In genomic region chr17:78324391-78325075, GRCh38 we compare ENCODE assay signal across 8 cellular contexts. TPM values are rescaled to one million over a fixed set of nuclear protein-coding genes. Genes with fewer than 3 reads are reported as not detected.
DNase-seq lines count a peak whose midpoint lies in the region; ATAC-seq and TF ChIP-seq lines count a peak whose summit lies in the region.

No MANE protein-coding gene starts in this region.

- H3K27ac Mint-ChIP-seq in GM23338 (peak overlapping the region; percentile 73; the same call in 1 of the 2 replicates), endodermal cell (peak overlapping the region; percentile 72), mesothelial cell of epicardium (peak overlapping the region; percentile 98)

- H3F3A ChIP-seq in GM23338 (replicated peaks; ENCODE audit: low read depth) = peaks cover 17% of the 10 kb centered on the region

- H3K79me2 ChIP-seq in GM23338 (replicated peaks; ENCODE audit: insufficient read depth) = no peaks in the 10 kb centered on the region

- H3K4me3 Mint-ChIP-seq in GM23338 (peak overlapping the region; percentile 10; the same call in 1 of the 3 replicates), endodermal cell (no peak overlapping the region), mesothelial cell of epicardium (peak overlapping the region; percentile 31)

- H3K9ac ChIP-seq in endodermal cell (ENCODE audit: extremely low read depth, low read length, poor library complexity, severe bottlenecking) = no peak overlapping the region

- DNase-seq in AG04450 (ENCODE audit: low read depth, low spot score) (peak; percentile 69), GM23338 (ENCODE audit: low spot score) (peak; percentile 71), SKM-1 (lab: John Stamatoyannopoulos, UW; ENCODE audit: unreplicated experiment) (peak; percentile 87), endodermal cell (peak; percentile 80), mesothelial cell of epicardium (ENCODE audit: low spot score in 2 of 2, unreplicated experiment in 2 of 2) (no peak), transverse colon (peak; percentile 60)
- DNase-seq in stimulated activated CD4-positive, alpha-beta T cell treated with anti-CD3 and anti-CD28 coated beads, Interleukin-12 subunit alpha, Interleukin-12 subunit beta, amount 100 ng/mL, for 4 hours = no peak
- DNase-seq in stimulated activated CD4-positive, alpha-beta T cell treated with anti-CD3 and anti-CD28 coated beads, Interleukin-4, amount 100 ng/mL, for 1 hour = no peak

- H3K4me1 ChIP-seq in GM23338 (ENCODE audit: insufficient read depth) (peaks cover 11% of the 10 kb centered on the region), endodermal cell (ENCODE audit: control insufficient read depth, insufficient read depth, low read length) (peaks cover 3% of the 10 kb centered on the region), transverse colon (peaks cover 6 to 25% (median 10%) of the 10 kb centered on the region in 4 donors)

- H3K36me3 ChIP-seq in GM23338 (ENCODE audit: insufficient read depth) (no peaks in the 10 kb centered on the region), endodermal cell (ENCODE audit: control insufficient read depth, insufficient read depth, low read length) (no peaks in the 10 kb centered on the region), transverse colon (no peaks in the 10 kb centered on the region)

- no peak for TF ChIP-seq EP300 in transverse colon (IDR thresholded peaks at IDR 0.05; ENCODE audit: low read depth)

- H3K27me3 ChIP-seq in AG04450 (ENCODE audit: control insufficient read depth, insufficient read depth, low read length) = no peaks in the 10 kb centered on the region
- no peaks in the 10 kb centered on the region for H3K27me3 ChIP-seq in GM23338 (ENCODE audit: insufficient read depth)
- H3K27me3 ChIP-seq in endodermal cell (ENCODE audit: control insufficient read depth, insufficient read depth, low read length, poor library complexity, severe bottlenecking) = no peaks in the 10 kb centered on the region
- no peaks in the 10 kb centered on the region for H3K27me3 ChIP-seq in transverse colon

- POLR2A ChIA-PET in AG04450 (lab: Yijun Ruan, JAX) = interaction anchor here (1.1 to 1.5 kb wide), 4 partner anchors 8 to 52 kb away, joined by 3 to 8 read pairs (median 5); no protein-coding TSS in a partner anchor

- H3K4me1 Mint-ChIP-seq in GM23338 = peaks cover 35% of the 10 kb centered on the region
- peaks cover 12% of the 10 kb centered on the region for H3K4me1 Mint-ChIP-seq in endodermal cell
- H3K4me1 Mint-ChIP-seq in mesothelial cell of epicardium = peaks cover 23% of the 10 kb centered on the region

- H2AFZ ChIP-seq in GM23338 = peak overlapping the region; percentile 93; the same call in 1 of the 2 replicates

- H3K9me3 ChIP-seq in AG04450 (ENCODE audit: control insufficient read depth, insufficient read depth, low read length) = no peaks in the 10 kb centered on the region
- no peaks in the 10 kb centered on the region for H3K9me3 ChIP-seq in endodermal cell (ENCODE audit: control insufficient read depth, low read length)
- no peaks in the 10 kb centered on the region for H3K9me3 ChIP-seq in transverse colon

- peak; percentile 40 for TF ChIP-seq POLR2A in transverse colon (IDR thresholded peaks at IDR 0.05)

- H3K4me3 ChIP-seq in AG04450 (ENCODE audit: low read depth, low read length) (peak overlapping the region; percentile 20; the same call in 1 of the 2 replicates), GM23338 (peak overlapping the region; percentile 34; the same call in 1 of the 2 replicates), endodermal cell (ENCODE audit: low read length) (no peak overlapping the region), transverse colon (peak overlapping the region in 1 of 4 donors; percentile 6)

- peak overlapping the region; percentile 75 for H3K4me2 ChIP-seq in GM23338

- no peaks in the 10 kb centered on the region for H3K9me2 ChIP-seq in GM23338 (ENCODE audit: insufficient read depth)

- peak overlapping the region; percentile 83 for H3K27ac ChIP-seq in AG04450 (ENCODE audit: low read depth, low read length)
- H3K27ac ChIP-seq in GM23338 (ENCODE audit: low read depth) = no peak overlapping the region
- peak overlapping the region; percentile 88 for H3K27ac ChIP-seq in endodermal cell (ENCODE audit: low read depth, low read length)
- H3K27ac ChIP-seq in transverse colon = peak overlapping the region; percentile 72 to 83 (median 80)

- peaks cover 15% of the 10 kb centered on the region for H3K27me3 Mint-ChIP-seq in GM23338 (ENCODE audit: insufficient read depth, low read depth, poor library complexity)
- H3K27me3 Mint-ChIP-seq in endodermal cell (ENCODE audit: insufficient read depth) = no peaks in the 10 kb centered on the region
- H3K27me3 Mint-ChIP-seq in mesothelial cell of epicardium (ENCODE audit: low read depth) = no peaks in the 10 kb centered on the region

- peak; percentile 60 for ATAC-seq in GM23338

- intact Hi-C loops in transverse colon (cut with DNase I; ENCODE audit: low total_unique reads) = no loop called here

- in situ Hi-C loops in transverse colon (cut with MboI; ENCODE audit: low pct_ligation_motif_present in 1 of 4, low pct_unique_long_range_greater_than_20kb in 1 of 4, low sequenced_read_pairs in 3 of 4) = no loop called here

- no peaks in the 10 kb centered on the region for H4K20me1 ChIP-seq in GM23338 (replicated peaks; ENCODE audit: insufficient read depth)

- 46 to 60% methylated on average over 13 to 18 of the region's 18 CpGs for WGBS in endodermal cell (ENCODE audit: insufficient coverage in 1 of 2, insufficient read length in 1 of 2), 2 experiments
- 36 to 41% methylated on average over 6 to 18 of the region's 18 CpGs for WGBS in transverse colon (ENCODE audit: low coverage in 1 of 2), 2 donors

- H3K9me3 Mint-ChIP-seq in GM23338 = no peaks in the 10 kb centered on the region
- H3K9me3 Mint-ChIP-seq in endodermal cell = no peaks in the 10 kb centered on the region
- no peaks in the 10 kb centered on the region for H3K9me3 Mint-ChIP-seq in mesothelial cell of epicardium

- CTCF ChIA-PET in AG04450 (lab: Charles Lee) = interaction anchor here (0.5 to 1.7 kb wide), 3 partner anchors 35 to 138 kb away, joined by 3 to 4 read pairs (median 3); partner anchors contain the start of gene TK1

- TF ChIP-seq CTCF in AG04450 (IDR thresholded peaks at IDR 0.05; ENCODE audit: low read depth, low read length) (no peak), GM23338 (conservative IDR thresholded peaks at IDR 0.05; ENCODE audit: low read depth in 2 of 2) (no peak), endodermal cell (conservative IDR thresholded peaks at IDR 0.05) (no peak), mesothelial cell of epicardium (IDR thresholded peaks at IDR 0.05; ENCODE audit: unreplicated experiment) (no peak), transverse colon (IDR thresholded peaks at IDR 0.05) (no peak)

- no peaks in the 10 kb centered on the region for H3K36me3 Mint-ChIP-seq in GM23338 (ENCODE audit: low read depth)
- peaks cover 2% of the 10 kb centered on the region for H3K36me3 Mint-ChIP-seq in endodermal cell (ENCODE audit: low read depth)
- no peaks in the 10 kb centered on the region for H3K36me3 Mint-ChIP-seq in mesothelial cell of epicardium

TF ChIP-seq in GM23338, 12 proteins besides CTCF, POLR2A, EP300 and RAD21 (continues in another document):
- TF ChIP-seq CREB1 (CRISPR knock-in tag; IDR thresholded peaks at IDR 0.05; ENCODE audit: low read depth) = no peak

RNA-seq across cellular contexts. Expression of gene SOCS3, which starts 35.3 kb away (rescaled TPM):
- polyA plus RNA-seq in AG04450 (2011; rRNA removed) (15.3 and 21.0 TPM in 2 replicates), GM23338 (2016; fragmentation: Nextera tagmentation; extraction: Ambion mirVana) (13.2 TPM in 2 replicates)
- polyA minus RNA-seq in AG04450 (2011; rRNA and poly(A)+ RNA removed) = 40.1 and 42.9 TPM in 2 replicates
- total RNA-seq in GM23338 (2014; rRNA removed; shearing (Covaris generic)) = 25.1 and 32.9 TPM in 2 replicates
- total RNA-seq in endodermal cell (10 to 100 TPM; 54.2 to 75.3 TPM), mesothelial cell of epicardium (45.7 to 50.0 TPM (median 49.8 TPM) in 3 replicates), transverse colon (100 to 1,000 TPM in 1 of 4 donors, 10 to 100 TPM in 3; 22.3 to 230 (median 37.6) TPM)
- polyA plus RNA-seq in endodermal cell (2013, experiment 1 of 2) = 15.1 TPM
- polyA plus RNA-seq in endodermal cell (2013, experiment 2 of 2) = 19.8 TPM

RNA-seq across cellular contexts. Expression of gene PGS1, which starts 53.9 kb away (rescaled TPM):
- polyA plus RNA-seq in AG04450 (2011; rRNA removed) (31.0 and 31.7 TPM in 2 replicates), GM23338 (2016; fragmentation: Nextera tagmentation; extraction: Ambion mirVana) (42.5 and 43.9 TPM in 2 replicates)
- polyA minus RNA-seq in AG04450 (2011; rRNA and poly(A)+ RNA removed) = 32.8 and 40.5 TPM in 2 replicates
- 65.8 and 67.1 TPM in 2 replicates for total RNA-seq in GM23338 (2014; rRNA removed; shearing (Covaris generic))
- total RNA-seq in endodermal cell (10 to 100 TPM; 57.1 to 58.2 TPM), mesothelial cell of epicardium (62.0 to 66.5 TPM (median 62.3 TPM) in 3 replicates), transverse colon (10 to 100 TPM; 32.1 to 77.6 (median 60.1) TPM)
- 33.1 TPM for polyA plus RNA-seq in endodermal cell (2013, experiment 1 of 2)
- 32.3 TPM for polyA plus RNA-seq in endodermal cell (2013, experiment 2 of 2)

Comparison
In these comparisons a context has a peak if more than half of its experiments do, and no peak if none do; other contexts are left out.
1. DNase-seq: peak in AG04450 (single experiment), GM23338 (single experiment), SKM-1 (single experiment), endodermal cell (single experiment) and transverse colon (single experiment); none in mesothelial cell of epicardium (0 of 2), stimulated activated CD4-positive, alpha-beta T cell treated with anti-CD3 and anti-CD28 coated beads, Interleukin-12 subunit alpha, Interleukin-12 subunit beta, amount 100 ng/mL, for 4 hours (single experiment) and stimulated activated CD4-positive, alpha-beta T cell treated with anti-CD3 and anti-CD28 coated beads, Interleukin-4, amount 100 ng/mL, for 1 hour (single experiment).
2. Peak in every context shown above with its lines, with median percentiles within 50 percentile points of each other: H3K27ac Mint-ChIP-seq.